In genomic region chr20:14335122-14335521, GRCh38 we compare ENCODE assay signal across 13 cellular contexts. TPM values are rescaled to one million over a fixed set of nuclear protein-coding genes. Genes with fewer than 3 reads are reported as not detected.
DNase-seq lines count a peak whose midpoint lies in the region; TF ChIP-seq lines count a peak whose summit lies in the region.
"Had no signal": no experiment of that assay in that cellular context is flagged by ENCODE, and none has a peak within 500 bp of the region (broad histone marks: within the 10 kb centered on the region; RNA-seq: fewer than 3 reads in every experiment).

No MANE protein-coding gene starts in this region.

- H3K27ac ChIP-seq in mesendoderm (ENCODE audit: low read depth, low read length): no peak overlapping the region
- H3K27ac ChIP-seq: C4-2B had no signal

- H3K9me3 ChIP-seq in NT2/D1 (ENCODE audit: insufficient read depth, low read length): no peaks in the 10 kb centered on the region
- no peaks in the 10 kb centered on the region for H3K9me3 ChIP-seq in skeletal muscle satellite cell (replicated peaks; ENCODE audit: low read length)

- H4K5ac ChIP-seq in mesendoderm (ENCODE audit: low read length): no peak overlapping the region

- no peak overlapping the region for H2AK5ac ChIP-seq in mesendoderm (ENCODE audit: low read length)

- H3K18ac ChIP-seq in mesendoderm (ENCODE audit: low read length): peak overlapping the region; percentile 87

- H2BK120ac ChIP-seq in mesendoderm (ENCODE audit: low read depth, low read length): no peak overlapping the region

- no peak overlapping the region for H3K23ac ChIP-seq in mesendoderm (ENCODE audit: low read length)

- H2BK5ac ChIP-seq in mesendoderm (ENCODE audit: low read length): no peak overlapping the region

- H3K9ac ChIP-seq in NT2/D1 (ENCODE audit: insufficient read length, low read depth) (peak overlapping the region; percentile 21), mesendoderm (ENCODE audit: low read length) (peak overlapping the region; percentile 22), skeletal muscle satellite cell (ENCODE audit: low read depth, low read length) (peak overlapping the region; percentile 83)

- H3K27me3 ChIP-seq in NT2/D1 (ENCODE audit: insufficient read depth, insufficient read length) (no peaks in the 10 kb centered on the region), mesendoderm (ENCODE audit: insufficient read depth, low read length, poor library complexity) (no peaks in the 10 kb centered on the region), skeletal muscle satellite cell (ENCODE audit: control insufficient read depth, insufficient read depth, low read length) (no peaks in the 10 kb centered on the region)

- H3K4me3 ChIP-seq in NT2/D1 (ENCODE audit: insufficient read length, low read depth) (no peak overlapping the region), epithelial cell of esophagus (ENCODE audit: low read length) (peak overlapping the region; percentile 93), mesendoderm (ENCODE audit: low read length) (no peak overlapping the region), skeletal muscle satellite cell (ENCODE audit: low read length) (peak overlapping the region; percentile 72)

- H3K79me2 ChIP-seq in mesendoderm (ENCODE audit: control insufficient read depth, insufficient read depth, low read length): no peaks in the 10 kb centered on the region

- H3K56ac ChIP-seq in mesendoderm (ENCODE audit: low read length): no peak overlapping the region

- TF ChIP-seq CTCF in epithelial cell of esophagus (IDR thresholded peaks at IDR 0.05; ENCODE audit: insufficient read depth, low read depth, low read length, missing control alignments) (no peak), GM10266 (IDR thresholded peaks at IDR 0.05; ENCODE audit: control insufficient read depth, insufficient read depth, low read depth, missing control alignments) (no peak)

- H3K4ac ChIP-seq in mesendoderm (ENCODE audit: low read depth, low read length): no peak overlapping the region

- no peak overlapping the region for H4K8ac ChIP-seq in mesendoderm (ENCODE audit: low read depth, low read length)

- no peaks in the 10 kb centered on the region for H3K79me1 ChIP-seq in mesendoderm (ENCODE audit: low read length)

- peak overlapping the region; percentile 85 for H2BK15ac ChIP-seq in mesendoderm (replicated peaks; ENCODE audit: low read depth)

- H3K4me2 ChIP-seq in mesendoderm (ENCODE audit: low read length) (no peak overlapping the region), skeletal muscle satellite cell (ENCODE audit: low read length) (peak overlapping the region; percentile 81)

- H3K4me1 ChIP-seq in NT2/D1 (ENCODE audit: insufficient read depth, insufficient read length): no peaks in the 10 kb centered on the region
- H3K4me1 ChIP-seq in mesendoderm (ENCODE audit: control insufficient read depth, low read depth, low read length): peaks cover 2% of the 10 kb centered on the region
- peaks cover 4% of the 10 kb centered on the region for H3K4me1 ChIP-seq in skeletal muscle satellite cell (ENCODE audit: control insufficient read depth, insufficient read depth, low read length)

- H3K36me3 ChIP-seq in NT2/D1 (ENCODE audit: insufficient read depth, insufficient read length, low read length) (peaks cover 2% of the 10 kb centered on the region), mesendoderm (ENCODE audit: control insufficient read depth, insufficient read depth, low read length) (no peaks in the 10 kb centered on the region), skeletal muscle satellite cell (ENCODE audit: insufficient read depth, low read length) (no peaks in the 10 kb centered on the region)

- DNase-seq in NT2/D1 (ENCODE audit: low read depth, low spot score) (no peak), epithelial cell of esophagus (ENCODE audit: low read depth) (no peak), mesendoderm (no peak), HCEC 1CT (no peak), GM10266 (ENCODE audit: extremely low spot score) (no peak), kidney tubule cell (ENCODE audit: low spot score) (no peak)
- DNase-seq in activated CD4-positive, alpha-beta T cell treated with anti-CD3 and anti-CD28 coated beads for 4 hours: no peak
- DNase-seq: activated T-cell treated with anti-CD3 and anti-CD28 coated beads, Interleukin-2, amount 50 U/mL, for 72 hours; GDM1; NCI-H1048; stimulated activated CD4-positive, alpha-beta T cell treated with anti-CD3 and anti-CD28 coated beads, Interleukin-12 subunit alpha, Interleukin-12 subunit beta, amount 100 ng/mL, for 4 hours had no signal

RNA-seq across cellular contexts. Expression of gene FLRT3, which starts 2.3 kb away (rescaled TPM):
- 8.9 TPM for polyA plus RNA-seq in mesendoderm (2013, experiment 1 of 2)
- polyA plus RNA-seq in mesendoderm (2013, experiment 2 of 2): 8.2 TPM
- 8.6 and 14.9 TPM in 2 replicates for total RNA-seq in skeletal muscle satellite cell (2012; rRNA removed)
- total RNA-seq: activated T-cell treated with anti-CD3 and anti-CD28 coated beads, Interleukin-2, amount 50 U/mL, for 72 hours had no signal

Comparison
In these comparisons a context has a peak if more than half of its experiments do, and no peak if none do; other contexts are left out.
1. H3K4me3 ChIP-seq: peak in epithelial cell of esophagus (single experiment) and skeletal muscle satellite cell (single experiment); none in NT2/D1 (single experiment) and mesendoderm (single experiment).
2. H3K9ac ChIP-seq: peak in every context shown above with its lines; median percentile 83 in skeletal muscle satellite cell; 22 in mesendoderm; 21 in NT2/D1.